ENCODE assay signal across 9 cellular contexts in the genomic region with DNA sequence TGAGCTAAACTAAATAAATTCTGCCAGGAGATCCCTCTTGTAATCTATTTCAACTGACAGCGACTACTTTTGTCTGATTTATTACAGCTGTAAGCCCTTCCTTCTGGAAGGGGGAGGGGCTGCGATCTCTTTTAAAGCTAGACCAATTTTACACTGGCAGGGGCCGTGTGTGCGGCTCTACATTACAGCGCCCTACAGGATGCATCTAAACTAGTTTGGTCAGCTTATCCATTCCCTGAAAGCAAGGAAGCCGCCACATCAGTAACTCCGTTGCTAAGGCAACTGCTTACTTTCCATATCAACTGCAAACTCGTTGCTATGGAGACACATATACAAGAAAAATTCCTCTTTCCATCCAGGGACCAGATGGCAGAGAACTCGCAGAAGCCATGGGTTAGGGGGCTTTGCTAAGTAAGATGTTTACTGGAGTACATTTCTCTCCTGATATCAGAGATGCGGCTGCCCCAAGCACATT. TPM values are rescaled to one million over a fixed set of nuclear protein-coding genes. Genes with fewer than 3 reads are reported as not detected.
DNase-seq lines count a peak whose midpoint lies in the region; ATAC-seq and TF ChIP-seq lines count a peak whose summit lies in the region.
"Had no signal": no experiment of that assay in that cellular context is flagged by ENCODE, and none has a peak within 500 bp of the region (broad histone marks: within the 10 kb centered on the region; RNA-seq: fewer than 3 reads in every experiment).

No MANE protein-coding gene starts in this region.

- peaks cover 41 to 90% (median 85%) of the 10 kb centered on the region in 7 donors for H3K4me1 Mint-ChIP-seq in naive thymus-derived CD4-positive, alpha-beta T cell

- intact Hi-C loops in dorsolateral prefrontal cortex (cut with DNase I): loop anchor here in 1 of 2 donors (10.0 kb wide), 1 partner anchor 155 kb away; no protein-coding TSS in a partner anchor
- intact Hi-C loops in naive thymus-derived CD4-positive, alpha-beta T cell (cut with micrococcal nuclease): no loop called here

- peak overlapping the region in 7 of 9 donors; percentile 17 to 54 (median 33) for H3K27ac Mint-ChIP-seq in naive thymus-derived CD4-positive, alpha-beta T cell

- CTCF ChIA-PET in naive thymus-derived CD4-positive, alpha-beta T cell (lab: Charles Lee): no interaction called here

- no peaks in the 10 kb centered on the region for H3K9me3 ChIP-seq in naive thymus-derived CD4-positive, alpha-beta T cell (ENCODE audit: control insufficient read depth in 2 of 3, low read length in 3 of 3)
- H3K9me3 ChIP-seq: upper lobe of left lung had no signal

- H3K36me3 Mint-ChIP-seq in naive thymus-derived CD4-positive, alpha-beta T cell: peaks cover 0 to 39% (median 16%) of the 10 kb centered on the region in 5 donors

- H3K9me3 Mint-ChIP-seq in naive thymus-derived CD4-positive, alpha-beta T cell: peaks cover 0 to 2% (median 0%) of the 10 kb centered on the region in 11 donors

- no peaks in the 10 kb centered on the region for H3K27me3 ChIP-seq in dorsolateral prefrontal cortex
- H3K27me3 ChIP-seq in naive thymus-derived CD4-positive, alpha-beta T cell (ENCODE audit: control insufficient read depth in 2 of 2, insufficient read depth in 2 of 2, low read length in 2 of 2): no peaks in the 10 kb centered on the region
- H3K27me3 ChIP-seq: upper lobe of left lung had no signal

- TF ChIP-seq CTCF in dorsolateral prefrontal cortex (IDR thresholded peaks at IDR 0.05 in 54 of 56, conservative IDR thresholded peaks at IDR 0.05 in 2 of 56; ENCODE audit: low read depth in 1 of 56, partially characterized antibody in 56 of 56): no peak
- TF ChIP-seq CTCF in GM20000 (IDR thresholded peaks at IDR 0.05; ENCODE audit: extremely low read depth, missing control alignments): no peak

- POLR2A ChIA-PET in naive thymus-derived CD4-positive, alpha-beta T cell (lab: Charles Lee): no interaction called here

- peak overlapping the region in 26 of 59 donors; percentile 0 to 71 (median 30) for H3K27ac ChIP-seq in dorsolateral prefrontal cortex
- no peak overlapping the region for H3K27ac ChIP-seq in naive thymus-derived CD4-positive, alpha-beta T cell (ENCODE audit: low read depth, low read length)
- H3K27ac ChIP-seq: upper lobe of left lung had no signal

- peak; percentile 73 for DNase-seq in DMS 273 treated with DMSO at 0.1 percent for 48 hours (lab: John Stamatoyannopoulos, UW)
- DNase-seq in NCI-H2227 (lab: John Stamatoyannopoulos, UW; ENCODE audit: unreplicated experiment): peak; percentile 91
- peak in 3 of 10 donors; percentile 37 to 49 (median 41) for DNase-seq in dorsolateral prefrontal cortex
- DNase-seq in naive thymus-derived CD4-positive, alpha-beta T cell: no peak
- no peak for DNase-seq in stimulated activated CD8-positive, alpha-beta memory T cell treated with anti-CD3 and anti-CD28 coated beads, Interleukin-4, amount 100 ng/mL, for 48 hours
- DNase-seq in GM20000 (ENCODE audit: low spot score): no peak
- DNase-seq in LoVo (ENCODE audit: low spot score): no peak
- DNase-seq in GM19240 (ENCODE audit: insufficient read length, low spot score): no peak
- DNase-seq: upper lobe of left lung had no signal

- peak overlapping the region in 2 of 10 donors; percentile 17 to 27 for H3K4me3 Mint-ChIP-seq in naive thymus-derived CD4-positive, alpha-beta T cell

- H3K4me3 ChIP-seq in dorsolateral prefrontal cortex: peak overlapping the region; percentile 0 to 68 (median 48)
- no peak overlapping the region for H3K4me3 ChIP-seq in naive thymus-derived CD4-positive, alpha-beta T cell (ENCODE audit: low read length)
- H3K4me3 ChIP-seq: upper lobe of left lung had no signal

- peak; percentile 38 for ATAC-seq in naive thymus-derived CD4-positive, alpha-beta T cell

- peaks cover 0 to 3% (median 0%) of the 10 kb centered on the region in 3 experiments for H3K36me3 ChIP-seq in naive thymus-derived CD4-positive, alpha-beta T cell (ENCODE audit: control insufficient read depth in 2 of 3, insufficient read depth in 3 of 3, low read length in 3 of 3)

- peaks cover 0 to 8% of the 10 kb centered on the region in 2 donors for H3K4me1 ChIP-seq in naive thymus-derived CD4-positive, alpha-beta T cell (ENCODE audit: control insufficient read depth in 2 of 2, insufficient read depth in 2 of 2, low read length in 2 of 2)

- H3K27me3 Mint-ChIP-seq in naive thymus-derived CD4-positive, alpha-beta T cell: no peaks in the 10 kb centered on the region

RNA-seq across cellular contexts. Expression of a gene that starts 17.4 kb away (rescaled TPM):
- 100 to 1,000 TPM in 6 of 120 experiments, 10 to 100 TPM in 114; 44.6 to 136 (median 70.8) TPM for total RNA-seq in dorsolateral prefrontal cortex
- 100 to 1,000 TPM; 103 to 192 (median 149) TPM for total RNA-seq in naive thymus-derived CD4-positive, alpha-beta T cell
- polyA plus RNA-seq in naive thymus-derived CD4-positive, alpha-beta T cell: 100 to 1,000 TPM; 120 to 156 TPM

Comparison
In these comparisons a context has a peak if more than half of its experiments do, and no peak if none do; other contexts are left out.
1. DNase-seq: peak in DMS 273 treated with DMSO at 0.1 percent for 48 hours (single experiment) and NCI-H2227 (single experiment); none in naive thymus-derived CD4-positive, alpha-beta T cell (0 of 9), stimulated activated CD8-positive, alpha-beta memory T cell treated with anti-CD3 and anti-CD28 coated beads, Interleukin-4, amount 100 ng/mL, for 48 hours (single experiment), GM20000 (single experiment), LoVo (single experiment) and GM19240 (single experiment).